In the genomic region with DNA sequence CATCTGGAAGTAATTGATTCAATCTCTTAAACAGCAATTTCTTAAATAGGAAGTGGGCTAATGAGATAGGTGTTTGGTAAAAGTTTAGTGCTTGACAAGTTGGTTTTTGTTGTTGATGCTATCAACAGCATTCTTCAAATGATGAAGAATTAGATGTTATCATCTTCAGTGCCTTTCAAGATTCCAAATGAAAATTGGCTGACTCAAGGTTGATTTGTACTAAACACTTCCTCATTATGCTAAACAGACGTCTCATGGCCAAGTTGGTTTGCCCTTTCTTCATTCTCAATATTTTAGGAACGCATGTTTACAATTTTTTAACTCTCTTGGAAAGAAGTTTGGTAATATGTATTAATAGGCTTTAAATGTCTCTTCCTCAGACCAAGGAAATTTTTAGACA, we compare ENCODE assay signal across 22 cellular contexts.
A peak's percentile ranks its signal among the peaks of the same experiment; 100 is the strongest.
DNase-seq lines count a peak whose midpoint lies in the region; ATAC-seq, FAIRE-seq and TF ChIP-seq lines count a peak whose summit lies in the region.
"Had no signal": no experiment of that assay in that cellular context is flagged by ENCODE, and none has a peak within 500 bp of the region (broad histone marks: within the 10 kb centered on the region; RNA-seq: fewer than 3 reads in every experiment).

No MANE protein-coding gene starts in this region.

- no peak overlapping the region for H3K4me2 ChIP-seq in K562 (ENCODE audit: insufficient read depth, low read length)
- H3K4me2 ChIP-seq: BLaER1 treated with 17β-estradiol and CSF1 and Interleukin-3, amounts not matched to agents 10 nM and 100 nM had no signal

- TF ChIP-seq EP300 in K562 (IDR thresholded peaks at IDR 0.05; ENCODE audit: low read length) (no peak), ovary (IDR thresholded peaks at IDR 0.05) (no peak)

- POLR2A ChIA-PET in K562 (lab: Yijun Ruan, JAX): no interaction called here

- H3K4me3 ChIP-seq in K562 (no peak overlapping the region), fibroblast of villous mesenchyme (ENCODE audit: low read depth, low read length) (no peak overlapping the region), ovary (no peak overlapping the region), left lung (no peak overlapping the region)
- H3K4me3 ChIP-seq: BLaER1 treated with 17β-estradiol and CSF1 and Interleukin-3, amounts not matched to agents 10 nM and 100 nM had no signal

- no peak overlapping the region for H2AFZ ChIP-seq in K562 (ENCODE audit: low read depth, low read length)

- no peak for FAIRE-seq in K562 (lab: Jason Lieb, UNC)
- FAIRE-seq: A204.1, D721Med, G401.6 had no signal

- TF ChIP-seq RAD21 in K562 (CRISPR knock-in tag; conservative IDR thresholded peaks at IDR 0.05 in 1 of 2, IDR thresholded peaks at IDR 0.05 in 1 of 2): no peak

- 8% methylated on average over 2 of the region's 2 CpGs for WGBS in K562 (ENCODE audit: insufficient coverage, low coverage, missing lambda C conversion rate)
- WGBS in ovary, 3 donors: 43 to 72% (median 52%) methylated on average over 2 of the region's 2 CpGs

- peaks cover 0 to 8% of the 10 kb centered on the region in 2 experiments; a peak in 3 of 5 replicates for H3K4me1 ChIP-seq in K562 (replicated peaks in 1 of 2; ENCODE audit: control insufficient read depth in 2 of 2, insufficient read depth in 2 of 2, low read length in 2 of 2)
- H3K4me1 ChIP-seq in ovary (ENCODE audit: insufficient read depth): no peaks in the 10 kb centered on the region
- H3K4me1 ChIP-seq in left lung: no peaks in the 10 kb centered on the region
- H3K4me1 ChIP-seq: Caco-2 had no signal

- H3K27me3 Mint-ChIP-seq in HFFc6 (ENCODE audit: insufficient read depth): no peaks in the 10 kb centered on the region; the same call in none of the 2 replicates
- H3K27me3 Mint-ChIP-seq: B cell; CD4-positive, alpha-beta T cell had no signal

- ATAC-seq in K562: no peak
- no peak for ATAC-seq in left lung
- ATAC-seq: CD8-positive, alpha-beta T cell had no signal

- no peaks in the 10 kb centered on the region for H3K36me3 Mint-ChIP-seq in HFFc6 (ENCODE audit: low read depth)
- H3K36me3 Mint-ChIP-seq: CD8-positive, alpha-beta T cell had no signal

- no peaks in the 10 kb centered on the region for H3K36me3 ChIP-seq in K562 (ENCODE audit: control insufficient read depth, insufficient read depth, low read length)
- H3K36me3 ChIP-seq in ovary: no peaks in the 10 kb centered on the region
- no peaks in the 10 kb centered on the region for H3K36me3 ChIP-seq in left lung
- H3K36me3 ChIP-seq: BLaER1 treated with 17β-estradiol and CSF1 and Interleukin-3, amounts not matched to agents 10 nM and 100 nM had no signal

- H3K27ac ChIP-seq in K562 (ENCODE audit: extremely low read depth, low read depth, low read length) (no peak overlapping the region), ovary (no peak overlapping the region), left lung (no peak overlapping the region)
- H3K27ac ChIP-seq: BLaER1 treated with 17β-estradiol and CSF1 and Interleukin-3, amounts not matched to agents 10 nM and 100 nM; C4-2B had no signal

- peak; percentile 1 for DNase-seq in HFFc6
- DNase-seq in K562 (ENCODE audit: extremely low read depth in 1 of 4, low spot score in 3 of 4): no peak
- peak; percentile 3 for DNase-seq in fibroblast of gingiva (ENCODE audit: low read depth)
- DNase-seq in fibroblast of villous mesenchyme (ENCODE audit: low read depth): peak; percentile 49
- DNase-seq in ovary: no peak
- no peak for DNase-seq in AG20443 (ENCODE audit: low spot score)
- no peak for DNase-seq in left lung
- DNase-seq in ACHN: no peak
- DNase-seq: 8988T; AML-193; Caco-2; Calu3; CD4-positive, alpha-beta T cell; CD8-positive, alpha-beta T cell; DMS79 treated with DMSO at 0.1 percent for 48 hours; GF-D8 had no signal

- no peak overlapping the region for H3K9ac ChIP-seq in K562 (ENCODE audit: insufficient read depth in 1 of 2, low read depth in 2 of 2, low read length in 2 of 2)
- H3K9ac ChIP-seq: BLaER1 treated with 17β-estradiol and CSF1 and Interleukin-3, amounts not matched to agents 10 nM and 100 nM had no signal

- BruUV-seq in K562 (replicated peaks; lab: Mats Ljungman, UMichigan): no TSS peak

- H3K9me3 Mint-ChIP-seq in HFFc6: no peaks in the 10 kb centered on the region
- H3K9me3 Mint-ChIP-seq: CD4-positive, alpha-beta T cell; CD8-positive, alpha-beta T cell had no signal

- peaks cover 37% of the 10 kb centered on the region for H3K4me1 Mint-ChIP-seq in HFFc6 (ENCODE audit: low read depth)

- CTCF ChIA-PET in K562 (lab: Yijun Ruan, JAX; ENCODE audit: low intra/inter-chr PET ratio): no interaction called here

- TF ChIP-seq POLR2A in K562 (conservative IDR thresholded peaks at IDR 0.05) (no peak), ovary (IDR thresholded peaks at IDR 0.05) (no peak)

- in situ Hi-C loops in K562 (cut with MboI) (no loop called here), ACHN (cut with HindIII; ENCODE audit: low pct_ligation_motif_present, low pct_unique_long_range_greater_than_20kb, low sequenced_read_pairs) (no loop called here)

- no peak overlapping the region for H3K4me3 Mint-ChIP-seq in HFFc6
- H3K4me3 Mint-ChIP-seq: B cell; CD4-positive, alpha-beta T cell; CD8-positive, alpha-beta T cell had no signal

- H4K20me1 ChIP-seq in K562 (replicated peaks; ENCODE audit: control insufficient read depth, insufficient read depth, low read length): no peaks in the 10 kb centered on the region
- H4K20me1 ChIP-seq: BLaER1 treated with 17β-estradiol and CSF1 and Interleukin-3, amounts not matched to agents 10 nM and 100 nM had no signal

- no peaks in the 10 kb centered on the region for H3K9me1 ChIP-seq in K562 (ENCODE audit: control insufficient read depth, insufficient read depth, low read length)

- no peak for TF ChIP-seq CTCF in HFFc6 (IDR thresholded peaks at IDR 0.05)
- no peak for TF ChIP-seq CTCF in K562 (IDR thresholded peaks at IDR 0.05 in 2 of 3, conservative IDR thresholded peaks at IDR 0.05 in 1 of 3; ENCODE audit: insufficient read depth in 2 of 3, low read depth in 1 of 3, low read length in 3 of 3)
- no peak for TF ChIP-seq CTCF in fibroblast of villous mesenchyme (IDR thresholded peaks at IDR 0.05; ENCODE audit: insufficient read depth, low read depth, low read length)
- no peak for TF ChIP-seq CTCF in ovary (IDR thresholded peaks at IDR 0.05)
- TF ChIP-seq CTCF in left lung (IDR thresholded peaks at IDR 0.05): no peak

- H3K27me3 ChIP-seq in K562 (ENCODE audit: control insufficient read depth in 2 of 2, insufficient read depth in 2 of 2, low read length in 2 of 2) (no peaks in the 10 kb centered on the region), ovary (no peaks in the 10 kb centered on the region), left lung (no peaks in the 10 kb centered on the region)
- H3K27me3 ChIP-seq: BLaER1 treated with 17β-estradiol and CSF1 and Interleukin-3, amounts not matched to agents 10 nM and 100 nM had no signal

- intact Hi-C loops in K562 (cut with micrococcal nuclease) (no loop called here), ovary (cut with DNase I) (no loop called here), left lung (cut with DNase I) (no loop called here)

- no peak overlapping the region for H3K27ac Mint-ChIP-seq in HFFc6
- H3K27ac Mint-ChIP-seq: B cell; CD4-positive, alpha-beta T cell; CD8-positive, alpha-beta T cell had no signal

- H3K79me2 ChIP-seq in K562 (ENCODE audit: control insufficient read depth, insufficient read depth, low read length): no peaks in the 10 kb centered on the region

- H3K9me3 ChIP-seq in K562 (replicated peaks; ENCODE audit: control insufficient read depth, insufficient read depth, low read depth, low read length): no peaks in the 10 kb centered on the region
- H3K9me3 ChIP-seq in ovary: no peaks in the 10 kb centered on the region
- no peaks in the 10 kb centered on the region for H3K9me3 ChIP-seq in left lung
- H3K9me3 ChIP-seq: Caco-2 had no signal

TF ChIP-seq in K562, 482 proteins besides CTCF, POLR2A, EP300 and RAD21:
- TF ChIP-seq NCOA6 (IDR thresholded peaks at IDR 0.05): no peak
- peak; percentile 33; the same call in 1 of the 2 replicates for TF ChIP-seq SPI1 (IDR thresholded peaks at IDR 0.05; ENCODE audit: borderline replicate concordance, low read depth, low read length)
TF ChIP-seq in K562: peak in this region for 1.

Comparison
In these comparisons a context has a peak if more than half of its experiments do, and no peak if none do; other contexts are left out.
1. DNase-seq: peak in HFFc6 (single experiment), fibroblast of gingiva (single experiment) and fibroblast of villous mesenchyme (single experiment); none in K562 (0 of 4), ovary (0 of 5), AG20443 (single experiment), left lung (0 of 2) and ACHN (single experiment).